In genomic region chr9:682633-683508, GRCh38 we compare ENCODE assay signal across 1 cellular context.
TF ChIP-seq lines count a peak whose summit lies in the region.

No MANE protein-coding gene starts in this region.

TF ChIP-seq in HepG2, 621 proteins besides CTCF, POLR2A, EP300 and RAD21 (continued from another document and continues in another):
- peak; percentile 93 for TF ChIP-seq ZBED4 (CRISPR knock-in tag; IDR thresholded peaks at IDR 0.05; ENCODE audit: borderline replicate concordance)
- peak; percentile 72; the same call in 1 of the 2 replicates for TF ChIP-seq ZNF784 (CRISPR knock-in tag; IDR thresholded peaks at IDR 0.05; ENCODE audit: borderline replicate concordance)
- TF ChIP-seq ZNF709 (CRISPR knock-in tag; IDR thresholded peaks at IDR 0.05), result peak; percentile 66; the same call in 1 of the 2 replicates
- peak; percentile 79; the same call in 1 of the 2 replicates for TF ChIP-seq SMAD3 (CRISPR knock-in tag; IDR thresholded peaks at IDR 0.05)
- peak; percentile 52; the same call in 1 of the 2 replicates for TF ChIP-seq ZBTB8A (CRISPR knock-in tag; IDR thresholded peaks at IDR 0.05; ENCODE audit: borderline replicate concordance, low read depth)
- no peak for TF ChIP-seq ARHGAP35 (CRISPR knock-in tag; IDR thresholded peaks at IDR 0.05; ENCODE audit: borderline replicate concordance)
- no peak for TF ChIP-seq ZNF280B (CRISPR knock-in tag; IDR thresholded peaks at IDR 0.05; ENCODE audit: borderline replicate concordance)
- TF ChIP-seq RFXANK (CRISPR knock-in tag; IDR thresholded peaks at IDR 0.05), result peak; percentile 88
- TF ChIP-seq DNMT3B (CRISPR knock-in tag; conservative IDR thresholded peaks at IDR 0.05), result no peak
- TF ChIP-seq KMT2B (CRISPR knock-in tag; IDR thresholded peaks at IDR 0.05), result peak; percentile 52; the same call in 1 of the 2 replicates
- TF ChIP-seq ZNF691 (CRISPR knock-in tag; IDR thresholded peaks at IDR 0.05; ENCODE audit: borderline replicate concordance, low read depth), result 0 out of 2 replicates have a peak, but pooled peaks have one; percentile 76
- 0 out of 2 replicates have a peak, but pooled peaks have one; percentile 18 for TF ChIP-seq ZNF512B (CRISPR knock-in tag; IDR thresholded peaks at IDR 0.05; ENCODE audit: borderline replicate concordance)
- TF ChIP-seq ZNF543 (CRISPR knock-in tag; IDR thresholded peaks at IDR 0.05), result peak; percentile 80; the same call in 1 of the 2 replicates
- no peak for TF ChIP-seq NFE2L1 (CRISPR knock-in tag; IDR thresholded peaks at IDR 0.05; ENCODE audit: borderline replicate concordance)
- TF ChIP-seq ZFP36 (IDR thresholded peaks at IDR 0.05; ENCODE audit: borderline replicate concordance, low read depth, low read length, partially characterized antibody), result no peak
- TF ChIP-seq SUZ12 (IDR thresholded peaks at IDR 0.05; ENCODE audit: low read depth, low read length), result no peak
- TF ChIP-seq CREB3 (CRISPR knock-in tag; IDR thresholded peaks at IDR 0.05), result no peak
- peak; percentile 92; the same call in 1 of the 2 replicates for TF ChIP-seq NR2F2 (IDR thresholded peaks at IDR 0.05; ENCODE audit: borderline replicate concordance, low read depth)
- peak; percentile 98 for TF ChIP-seq SKI (IDR thresholded peaks at IDR 0.05; ENCODE audit: partially characterized antibody)
- peak; percentile 19; the same call in 1 of the 2 replicates for TF ChIP-seq KLF6 (CRISPR knock-in tag; IDR thresholded peaks at IDR 0.05)
- TF ChIP-seq CC2D1A (CRISPR knock-in tag; IDR thresholded peaks at IDR 0.05), result no peak
- peak; percentile 84; the same call in 1 of the 2 replicates for TF ChIP-seq BCL3 (CRISPR knock-in tag; IDR thresholded peaks at IDR 0.05)
- no peak for TF ChIP-seq ZNF674 (CRISPR knock-in tag; IDR thresholded peaks at IDR 0.05; ENCODE audit: low read depth)
- TF ChIP-seq FLYWCH1 (CRISPR knock-in tag; IDR thresholded peaks at IDR 0.05), result no peak
- no peak for TF ChIP-seq TIGD3 (CRISPR knock-in tag; IDR thresholded peaks at IDR 0.05; ENCODE audit: borderline replicate concordance)
- peak; percentile 75 for TF ChIP-seq ZBTB33 (CRISPR knock-in tag; IDR thresholded peaks at IDR 0.05)
- peak; percentile 81 for TF ChIP-seq POGZ (CRISPR knock-in tag; IDR thresholded peaks at IDR 0.05)
- no peak for TF ChIP-seq MTA3 (CRISPR knock-in tag; IDR thresholded peaks at IDR 0.05)
- TF ChIP-seq ZNF34 (CRISPR knock-in tag; IDR thresholded peaks at IDR 0.05; ENCODE audit: borderline replicate concordance), result peak; percentile 63; the same call in 1 of the 2 replicates
- peak; percentile 76; the same call in 1 of the 2 replicates for TF ChIP-seq ZBTB26 (CRISPR knock-in tag; IDR thresholded peaks at IDR 0.05; ENCODE audit: borderline replicate concordance)
- TF ChIP-seq ZNF891 (CRISPR knock-in tag; IDR thresholded peaks at IDR 0.05), result no peak
- TF ChIP-seq ZBTB7A (CRISPR knock-in tag; IDR thresholded peaks at IDR 0.05), result no peak
- TF ChIP-seq SIX1 (CRISPR knock-in tag; IDR thresholded peaks at IDR 0.05; ENCODE audit: borderline replicate concordance), result peak; percentile 95
- no peak for TF ChIP-seq ZNF326 (CRISPR knock-in tag; IDR thresholded peaks at IDR 0.05; ENCODE audit: borderline replicate concordance)
- peak; percentile 85 for TF ChIP-seq HOXA3 (CRISPR knock-in tag; IDR thresholded peaks at IDR 0.05)
- TF ChIP-seq ATM (IDR thresholded peaks at IDR 0.05; ENCODE audit: borderline replicate concordance), result no peak
- TF ChIP-seq ZNF205 (CRISPR knock-in tag; IDR thresholded peaks at IDR 0.05), result peak; percentile 25; the same call in 1 of the 2 replicates
- no peak for TF ChIP-seq MATR3 (CRISPR knock-in tag; IDR thresholded peaks at IDR 0.05)
- peak; percentile 86 for TF ChIP-seq FOSL2 (CRISPR knock-in tag; IDR thresholded peaks at IDR 0.05)
- 0 out of 2 replicates have a peak, but pooled peaks have one; percentile 34 for TF ChIP-seq GATAD1 (CRISPR knock-in tag; IDR thresholded peaks at IDR 0.05)
- TF ChIP-seq BRF2 (CRISPR knock-in tag; IDR thresholded peaks at IDR 0.05), result 0 out of 2 replicates have a peak, but pooled peaks have one; percentile 84
- peak; percentile 83 for TF ChIP-seq ETV6 (CRISPR knock-in tag; conservative IDR thresholded peaks at IDR 0.05)
- no peak; the same call in 1 of the 2 replicates for TF ChIP-seq NR1H2 (CRISPR knock-in tag; IDR thresholded peaks at IDR 0.05; ENCODE audit: borderline replicate concordance, low read depth)
- peak; percentile 68; the same call in 1 of the 3 replicates for TF ChIP-seq MXI1 (IDR thresholded peaks at IDR 0.05; ENCODE audit: borderline replicate concordance, low read depth, low read length)
- TF ChIP-seq ZNF570 (CRISPR knock-in tag; IDR thresholded peaks at IDR 0.05; ENCODE audit: borderline replicate concordance), result no peak
- peak; percentile 27 for TF ChIP-seq CCAR2 (optimal IDR thresholded peaks at IDR 0.05; ENCODE audit: low read depth, low read length)
